Comparison of ENCODE assay signal across 8 cellular contexts in the genomic region with DNA sequence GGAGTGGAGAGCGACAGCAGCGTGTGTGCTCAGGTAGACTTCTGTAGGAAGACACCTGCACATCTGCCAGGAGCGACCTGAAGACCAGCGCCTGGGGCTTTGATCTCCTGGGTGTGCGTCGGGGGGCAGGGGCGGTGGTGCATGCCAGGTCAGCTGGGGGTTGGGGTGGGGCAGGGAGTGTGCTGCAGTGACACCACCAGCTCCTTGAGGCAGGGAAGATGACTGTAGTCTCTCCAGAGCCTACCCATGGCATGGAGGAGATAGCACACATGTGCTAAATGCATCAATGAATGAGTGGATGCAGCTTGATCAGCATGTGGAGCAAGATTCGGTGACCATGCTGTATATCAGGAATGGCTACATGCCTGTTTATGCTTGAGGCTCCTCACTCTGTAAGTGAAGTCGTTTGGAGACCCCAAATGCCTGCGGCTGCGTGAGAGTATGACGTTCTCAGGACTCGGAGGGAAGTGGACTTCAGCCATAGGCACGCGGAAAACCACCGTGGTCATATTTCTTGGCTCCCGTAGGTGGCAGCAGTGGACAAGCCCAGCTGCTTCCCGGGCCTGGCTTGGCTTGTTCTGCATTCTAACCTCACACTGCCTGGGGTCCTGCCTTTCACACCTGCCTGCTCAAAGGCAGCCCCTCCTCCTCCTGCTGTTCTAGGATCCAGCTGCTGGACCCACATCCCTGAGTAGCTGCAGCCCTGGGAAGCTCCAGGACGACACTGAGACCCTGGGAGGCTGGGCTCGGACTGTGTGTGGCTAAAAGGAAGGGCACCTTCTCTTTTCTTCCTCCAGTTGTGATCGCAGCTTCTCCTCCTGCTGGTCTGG. TPM values are rescaled to one million over a fixed set of nuclear protein-coding genes. Genes with fewer than 3 reads are reported as not detected.
DNase-seq lines count a peak whose midpoint lies in the region; ATAC-seq lines count a peak whose summit lies in the region.

No MANE protein-coding gene starts in this region.

- no peaks in the 10 kb centered on the region for H3K9me2 ChIP-seq in GM23248 (ENCODE audit: insufficient read depth)

- H3K9ac ChIP-seq in GM23248 = no peak overlapping the region

- peak overlapping the region; percentile 71 for H3K4me2 ChIP-seq in GM23248 (ENCODE audit: unreplicated experiment)

- 26 to 28% methylated on average over 21 of the region's 21 CpGs for WGBS in GM23248 (ENCODE audit: low coverage in 1 of 2, low lambda C conversion rate in 2 of 2, missing lambda C conversion rate in 2 of 2), 2 experiments

- peak overlapping the region; percentile 90 for H2AFZ ChIP-seq in GM23248

- no peak overlapping the region for H3K4me3 ChIP-seq in GM23248

- no peaks in the 10 kb centered on the region for H3K9me3 ChIP-seq in GM23248 (ENCODE audit: low read depth)

- H3K27ac ChIP-seq in GM23248 = no peak overlapping the region

- no peaks in the 10 kb centered on the region for H3K9me3 Mint-ChIP-seq in T-helper 2 cell treated with Interferon-gamma antibody and Interleukin-4, amounts not matched to agents 5 μg/mL and 100 μg/mL, for 36 hours

- H3K36me3 Mint-ChIP-seq in T-helper 2 cell treated with Interferon-gamma antibody and Interleukin-4, amounts not matched to agents 5 μg/mL and 100 μg/mL, for 36 hours (ENCODE audit: low read depth) = no peaks in the 10 kb centered on the region

- H3K27me3 Mint-ChIP-seq in T-helper 2 cell treated with Interferon-gamma antibody and Interleukin-4, amounts not matched to agents 5 μg/mL and 100 μg/mL, for 36 hours (ENCODE audit: low read depth) = no peaks in the 10 kb centered on the region

- H3K4me1 Mint-ChIP-seq in T-helper 2 cell treated with Interferon-gamma antibody and Interleukin-4, amounts not matched to agents 5 μg/mL and 100 μg/mL, for 36 hours (ENCODE audit: low read depth) = no peaks in the 10 kb centered on the region

- no peaks in the 10 kb centered on the region for H3F3A ChIP-seq in GM23248 (ENCODE audit: insufficient read depth)

- no peak overlapping the region for H3K27ac Mint-ChIP-seq in T-helper 2 cell treated with Interferon-gamma antibody and Interleukin-4, amounts not matched to agents 5 μg/mL and 100 μg/mL, for 36 hours

- no peaks in the 10 kb centered on the region for H3K79me2 ChIP-seq in GM23248 (ENCODE audit: insufficient read depth)

- no peaks in the 10 kb centered on the region for H3K36me3 ChIP-seq in GM23248 (ENCODE audit: low read depth)

- no peaks in the 10 kb centered on the region for H4K20me1 ChIP-seq in GM23248 (ENCODE audit: insufficient read depth)

- H3K4me3 Mint-ChIP-seq in T-helper 2 cell treated with Interferon-gamma antibody and Interleukin-4, amounts not matched to agents 5 μg/mL and 100 μg/mL, for 36 hours = no peak overlapping the region

- H3K27me3 ChIP-seq in GM23248 (replicated peaks; ENCODE audit: insufficient read depth) = no peaks in the 10 kb centered on the region

- peaks cover 12% of the 10 kb centered on the region for H3K4me1 ChIP-seq in GM23248 (ENCODE audit: insufficient read depth)

- DNase-seq in DMS153 (lab: John Stamatoyannopoulos, UW) = peak; percentile 40
- peak; percentile 86 for DNase-seq in GM23248
- DNase-seq in NCI-H1436 (lab: John Stamatoyannopoulos, UW) = peak; percentile 39
- DNase-seq in T-helper 2 cell treated with Interferon-gamma antibody and Interleukin-4, amounts not matched to agents 5 μg/mL and 100 μg/mL, for 36 hours (ENCODE audit: low spot score) = peak; percentile 21
- peak; percentile 75 for DNase-seq in T47D (ENCODE audit: low read depth in 1 of 2, low spot score in 1 of 2)
- peak; percentile 92 for DNase-seq in islet precursor cell
- peak; percentile 38 for DNase-seq in stimulated activated CD4-positive, alpha-beta T cell treated with anti-CD3 and anti-CD28 coated beads, Interleukin-12 subunit alpha, Interleukin-12 subunit beta, amount 100 ng/mL, for 4 hours

- ATAC-seq in GM21619 (IDR thresholded peaks at IDR 0.05; ENCODE audit: unreplicated experiment) = no peak

- in situ Hi-C loops in GM23248 (cut with MboI) = loop anchor here (10.0 to 25.0 kb wide), 2 partner anchors 953 to 1475 kb away; no protein-coding TSS in a partner anchor
- in situ Hi-C loops in T47D (cut with HindIII; ENCODE audit: low pct_unique_long_range_greater_than_20kb, low sequenced_read_pairs) = no loop called here

RNA-seq across cellular contexts. Expression of gene KCNK16, which starts 39.4 kb away (rescaled TPM):
- not detected in 2 replicates for total RNA-seq in GM23248 (2014; rRNA removed; shearing (Covaris generic))
- not detected in 2 replicates for polyA plus RNA-seq in GM23248 (2016; fragmentation: Nextera tagmentation; extraction: Ambion mirVana)

RNA-seq across cellular contexts. Expression of gene KCNK17, which starts 47.7 kb away (rescaled TPM):
- not detected in 2 replicates for total RNA-seq in GM23248 (2014; rRNA removed; shearing (Covaris generic))
- polyA plus RNA-seq in GM23248 (2016; fragmentation: Nextera tagmentation; extraction: Ambion mirVana) = not detected in 2 replicates

Comparison
In these comparisons a context has a peak if more than half of its experiments do, and no peak if none do; other contexts are left out.
1. DNase-seq: peak in every context shown above with its lines; median percentile 92 in islet precursor cell; 86 in GM23248; 75 in T47D; 40 in DMS153; 39 in NCI-H1436; 38 in stimulated activated CD4-positive, alpha-beta T cell treated with anti-CD3 and anti-CD28 coated beads, Interleukin-12 subunit alpha, Interleukin-12 subunit beta, amount 100 ng/mL, for 4 hours; 21 in T-helper 2 cell treated with Interferon-gamma antibody and Interleukin-4, amounts not matched to agents 5 μg/mL and 100 μg/mL, for 36 hours.